14 cellular contexts compared by ENCODE assay signal in the genomic region with DNA sequence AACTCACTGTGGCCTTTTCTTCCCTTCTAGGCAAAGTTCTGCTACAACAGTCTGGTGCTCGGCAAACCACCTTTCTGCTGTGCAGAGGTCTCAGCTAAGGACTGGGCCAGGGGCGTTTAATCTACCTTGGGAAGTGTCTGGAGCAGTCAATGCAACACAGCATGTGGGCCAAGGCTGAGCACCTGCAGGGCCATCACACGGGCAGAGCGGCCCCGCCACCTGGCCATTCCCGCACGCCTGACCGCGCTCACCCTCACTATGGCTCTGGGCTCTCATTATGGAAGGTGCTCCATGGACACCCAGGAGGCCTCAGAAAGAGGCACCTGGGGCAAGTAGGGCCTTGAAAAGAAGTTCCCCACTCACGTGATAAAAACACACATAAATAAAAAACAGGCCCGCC.
DNase-seq lines count a peak whose midpoint lies in the region; ATAC-seq and TF ChIP-seq lines count a peak whose summit lies in the region.
"Had no signal": no experiment of that assay in that cellular context is flagged by ENCODE, and none has a peak within 500 bp of the region (broad histone marks: within the 10 kb centered on the region; RNA-seq: fewer than 3 reads in every experiment).

No MANE protein-coding gene starts in this region.

- H3K36me3 ChIP-seq in mesenchymal stem cell (ENCODE audit: control insufficient read depth in 1 of 2, insufficient read depth in 2 of 2, low read depth in 1 of 2, low read length in 2 of 2) = peaks cover 43 to 48% of the 10 kb centered on the region in 2 experiments
- H3K36me3 ChIP-seq: SJSA1 had no signal

- H2BK15ac ChIP-seq in mesenchymal stem cell (ENCODE audit: low read depth, poor library complexity, severe bottlenecking) = no peak overlapping the region

- no peak overlapping the region for H3K4me2 ChIP-seq in mesenchymal stem cell (ENCODE audit: low read length, poor library complexity, severe bottlenecking)

- no peak overlapping the region for H3K27ac ChIP-seq in mesenchymal stem cell (ENCODE audit: low read length, poor library complexity, severe bottlenecking)
- H3K27ac ChIP-seq: SJSA1 had no signal

- H4K8ac ChIP-seq in mesenchymal stem cell (ENCODE audit: low read length) = peak overlapping the region; percentile 42

- no peaks in the 10 kb centered on the region for H3K36me3 Mint-ChIP-seq in activated naive CD4-positive, alpha-beta T cell treated with anti-CD3 and anti-CD28 coated beads, Interleukin-2, amount 50 U/mL, for 72 hours
- H3K36me3 Mint-ChIP-seq in brain = peaks cover 92% of the 10 kb centered on the region

- no peak overlapping the region for H2BK5ac ChIP-seq in mesenchymal stem cell (ENCODE audit: low read depth, low read length, poor library complexity, severe bottlenecking)

- no peak overlapping the region for H3K4me3 Mint-ChIP-seq in brain

- no peaks in the 10 kb centered on the region for H3K9me3 ChIP-seq in mesenchymal stem cell (ENCODE audit: control insufficient read depth, low read length)
- H3K9me3 ChIP-seq: SJSA1 had no signal

- DNase-seq in activated naive CD4-positive, alpha-beta T cell treated with anti-CD3 and anti-CD28 coated beads, Interleukin-2, amount 50 U/mL, for 72 hours (ENCODE audit: low spot score in 2 of 2) = no peak
- no peak for DNase-seq in activated naive CD4-positive, alpha-beta T cell treated with anti-CD3 and anti-CD28 coated beads, Interleukin-2, amount 50 U/mL, for 16 hours
- DNase-seq in mesenchymal stem cell = no peak
- no peak for DNase-seq in stimulated activated CD4-positive, alpha-beta T cell treated with anti-CD3 and anti-CD28 coated beads, Interleukin-4, amount 100 ng/mL, for 4 hours
- no peak for DNase-seq in NCI-H2227 (lab: John Stamatoyannopoulos, UW; ENCODE audit: unreplicated experiment)
- DNase-seq: COR-L47, DMS153, HCEC 1CT, NCI-H1930, NCI-H2171, NCI-H510A had no signal

- peak overlapping the region in 1 of 2 experiments; percentile 91 for H3K23ac ChIP-seq in mesenchymal stem cell (ENCODE audit: low read length in 2 of 2)

- no peaks in the 10 kb centered on the region for H3K9me3 Mint-ChIP-seq in activated naive CD4-positive, alpha-beta T cell treated with anti-CD3 and anti-CD28 coated beads, Interleukin-2, amount 50 U/mL, for 72 hours
- no peaks in the 10 kb centered on the region for H3K9me3 Mint-ChIP-seq in brain

- H3K9ac ChIP-seq in mesenchymal stem cell (ENCODE audit: low read length) = no peak overlapping the region

- H2AK5ac ChIP-seq in mesenchymal stem cell (ENCODE audit: low read length, severe bottlenecking) = no peak overlapping the region

- no peak overlapping the region for H3K4me3 ChIP-seq in mesenchymal stem cell (ENCODE audit: insufficient read depth in 1 of 2, low read depth in 1 of 2, low read length in 2 of 2)
- H3K4me3 ChIP-seq: SJSA1 had no signal

- ATAC-seq in activated naive CD4-positive, alpha-beta T cell treated with anti-CD3 and anti-CD28 coated beads, Interleukin-2, amount 50 U/mL, for 72 hours = no peak
- no peak for ATAC-seq in HG03095 (IDR thresholded peaks at IDR 0.05; ENCODE audit: unreplicated experiment)

- no peak overlapping the region for H3K18ac ChIP-seq in mesenchymal stem cell (ENCODE audit: low read depth in 1 of 2, low read length in 2 of 2)

- peaks cover 5% of the 10 kb centered on the region for H3K4me1 Mint-ChIP-seq in brain

- H4K91ac ChIP-seq in mesenchymal stem cell (ENCODE audit: low read length) = no peak overlapping the region

- 97% methylated on average over 11 of the region's 11 CpGs for WGBS in mesenchymal stem cell

- H3K27me3 ChIP-seq in mesenchymal stem cell (ENCODE audit: control insufficient read depth in 1 of 2, insufficient read depth in 1 of 2, low read length in 2 of 2) = no peaks in the 10 kb centered on the region
- H3K27me3 ChIP-seq: SJSA1 had no signal

- H3K27ac Mint-ChIP-seq in activated naive CD4-positive, alpha-beta T cell treated with anti-CD3 and anti-CD28 coated beads, Interleukin-2, amount 50 U/mL, for 72 hours = peak overlapping the region; percentile 36 to 88
- peak overlapping the region in 4 of 5 experiments; percentile 54 to 96 (median 94) for H3K27ac Mint-ChIP-seq in brain

- H2BK12ac ChIP-seq in mesenchymal stem cell (ENCODE audit: low read length in 2 of 2) = no peak overlapping the region

- H3K27me3 Mint-ChIP-seq in brain = no peaks in the 10 kb centered on the region

- no peak for TF ChIP-seq CTCF in brain (conservative IDR thresholded peaks at IDR 0.05)

- no peak overlapping the region for H3K4ac ChIP-seq in mesenchymal stem cell (ENCODE audit: low read depth in 1 of 2, low read length in 2 of 2)

- H2BK120ac ChIP-seq in mesenchymal stem cell (ENCODE audit: low read depth, low read length) = no peak overlapping the region

- peaks cover 8% of the 10 kb centered on the region for H3K79me1 ChIP-seq in mesenchymal stem cell (replicated peaks; ENCODE audit: low read length, poor library complexity, severe bottlenecking)

- H2AFZ ChIP-seq in mesenchymal stem cell (ENCODE audit: low read depth, low read length) = no peak overlapping the region

- no peak overlapping the region for H3K14ac ChIP-seq in mesenchymal stem cell (ENCODE audit: low read length in 2 of 2)

- peaks cover 2% of the 10 kb centered on the region for H3K4me1 ChIP-seq in mesenchymal stem cell (ENCODE audit: control insufficient read depth, insufficient read depth, low read depth, low read length)
- H3K4me1 ChIP-seq: SJSA1 had no signal
